ENCODE assay signal across 8 cellular contexts in the genomic region with DNA sequence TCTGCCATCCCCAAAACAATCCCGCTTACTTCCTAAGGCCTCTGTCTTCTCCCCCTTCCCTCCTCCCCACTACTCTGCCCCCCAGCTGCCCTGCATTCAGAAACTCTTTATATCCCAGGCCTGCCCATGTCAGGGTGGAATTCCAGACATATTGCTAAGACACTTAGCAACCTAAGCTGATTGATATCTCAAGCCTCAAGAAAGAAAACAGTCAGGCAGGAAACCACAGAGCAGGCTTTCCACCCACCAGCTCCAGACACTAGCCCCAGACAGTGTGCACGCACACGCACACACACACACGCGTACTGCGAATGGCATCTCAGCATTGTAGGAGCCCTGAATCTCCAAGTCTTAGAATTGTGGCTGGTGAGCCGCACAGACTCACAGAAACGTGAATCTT. TPM values are rescaled to one million over a fixed set of nuclear protein-coding genes. Genes with fewer than 3 reads are reported as not detected.
DNase-seq lines count a peak whose midpoint lies in the region; ATAC-seq and TF ChIP-seq lines count a peak whose summit lies in the region.

No MANE protein-coding gene starts in this region.

- intact Hi-C loops in gastrocnemius medialis (cut with DNase I; ENCODE audit: low total_unique reads) (loop anchor here (5.0 kb wide), 1 partner anchor 42 kb away; no protein-coding TSS in a partner anchor), left colon (cut with DNase I, micrococcal nuclease) (loop anchor here in 1 of 2 donors (5.0 kb wide), 1 partner anchor 42 kb away; no protein-coding TSS in a partner anchor)

- no peak for ATAC-seq in GM19324 (IDR thresholded peaks at IDR 0.05; ENCODE audit: low FRiP score, unreplicated experiment)
- no peak for ATAC-seq in gastrocnemius medialis
- no peak for ATAC-seq in left colon

- 25% methylated on average over 8 of the region's 8 CpGs for WGBS in suprapubic skin

- H3K4me3 ChIP-seq in foreskin fibroblast (ENCODE audit: low read depth in 1 of 2, low read length in 2 of 2) (no peak overlapping the region), suprapubic skin (no peak overlapping the region), gastrocnemius medialis (no peak overlapping the region)

- TF ChIP-seq POLR2A in suprapubic skin (IDR thresholded peaks at IDR 0.05) (no peak), gastrocnemius medialis (IDR thresholded peaks at IDR 0.05) (no peak)

- no peak overlapping the region for H3K27ac ChIP-seq in suprapubic skin
- H3K27ac ChIP-seq in gastrocnemius medialis: no peak overlapping the region

- TF ChIP-seq CTCF in foreskin fibroblast (IDR thresholded peaks at IDR 0.05; ENCODE audit: low read depth, low read length) (no peak), suprapubic skin (IDR thresholded peaks at IDR 0.05) (no peak), gastrocnemius medialis (IDR thresholded peaks at IDR 0.05 in 4 of 5, conservative IDR thresholded peaks at IDR 0.05 in 1 of 5) (no peak)

- H3K27me3 ChIP-seq in suprapubic skin (no peaks in the 10 kb centered on the region), gastrocnemius medialis (no peaks in the 10 kb centered on the region)

- peak; percentile 23 for DNase-seq in activated T-cell treated with anti-CD3 and anti-CD28 coated beads for 48 hours (ENCODE audit: low read depth)
- DNase-seq in activated T-cell treated with anti-CD3 and anti-CD28 coated beads for 4 hours: no peak
- DNase-seq in T1000 (lab: John Stamatoyannopoulos, UW): peak; percentile 68
- DNase-seq in foreskin fibroblast: peak; percentile 97 to 98
- peak; percentile 44 to 65 for DNase-seq in suprapubic skin (ENCODE audit: low spot score in 2 of 2)
- no peak for DNase-seq in gastrocnemius medialis
- DNase-seq in left colon: no peak

- H3K36me3 ChIP-seq in suprapubic skin: peaks cover 15% of the 10 kb centered on the region
- peaks cover 0 to 10% of the 10 kb centered on the region in 2 donors for H3K36me3 ChIP-seq in gastrocnemius medialis

- TF ChIP-seq EP300 in suprapubic skin (IDR thresholded peaks at IDR 0.05): no peak

- H3K4me1 ChIP-seq in suprapubic skin: peaks cover 72% of the 10 kb centered on the region
- H3K4me1 ChIP-seq in gastrocnemius medialis: peaks cover 21 to 26% of the 10 kb centered on the region in 2 donors

- H3K9me3 ChIP-seq in suprapubic skin: no peaks in the 10 kb centered on the region
- no peaks in the 10 kb centered on the region for H3K9me3 ChIP-seq in gastrocnemius medialis

- in situ Hi-C loops in gastrocnemius medialis (cut with MboI; ENCODE audit: low sequenced_read_pairs in 4 of 4): no loop called here

RNA-seq across cellular contexts. Expression of gene LPCAT2, which starts 8.9 kb away (rescaled TPM):
- 10 to 100 TPM; 12.1 to 19.7 (median 18.1) TPM for total RNA-seq in suprapubic skin
- 1 to 10 TPM; 1.2 to 6.7 (median 4.7) TPM for total RNA-seq in gastrocnemius medialis
- 10 to 100 TPM; 14.0 to 17.9 TPM for total RNA-seq in left colon

RNA-seq across cellular contexts. Expression of gene MMP2, which starts 21.0 kb away (rescaled TPM):
- total RNA-seq in suprapubic skin (100 to 1,000 TPM in 2 of 4 donors, 10 to 100 TPM in 2; 71.4 to 175 (median 120) TPM), gastrocnemius medialis (100 to 1,000 TPM in 1 of 4 donors, 10 to 100 TPM in 3; 26.6 to 119 (median 55.6) TPM), left colon (100 to 1,000 TPM in 1 of 2 donors, 10 to 100 TPM in 1; 57.5 to 136 TPM)

Comparison
In these comparisons a context has a peak if more than half of its experiments do, and no peak if none do; other contexts are left out.
1. DNase-seq: peak in activated T-cell treated with anti-CD3 and anti-CD28 coated beads for 48 hours (single experiment), T1000 (single experiment), foreskin fibroblast (2 of 2) and suprapubic skin (2 of 2); none in activated T-cell treated with anti-CD3 and anti-CD28 coated beads for 4 hours (single experiment), gastrocnemius medialis (0 of 2) and left colon (0 of 2).